ENCODE assay signal across 8 cellular contexts in genomic region chr16:68309798-68310197, GRCh38. TPM values are rescaled to one million over a fixed set of nuclear protein-coding genes. Genes with fewer than 3 reads are reported as not detected.
DNase-seq lines count a peak whose midpoint lies in the region; TF ChIP-seq lines count a peak whose summit lies in the region.

No MANE protein-coding gene starts in this region.

- 0 out of 2 replicates have a peak, but pooled peaks cover 7% of the 10 kb centered on the region for H3F3A ChIP-seq in SU-DHL-6 (ENCODE audit: insufficient read depth)

- H3K9ac ChIP-seq in SU-DHL-6 (ENCODE audit: low read length) (peak overlapping the region; percentile 91), fibroblast of lung (ENCODE audit: insufficient read depth, low read length) (peak overlapping the region; percentile 82)

- H4K20me1 ChIP-seq in SU-DHL-6 (ENCODE audit: low read depth, low read length) (no peaks in the 10 kb centered on the region), fibroblast of lung (ENCODE audit: control insufficient read depth, extremely low read depth, insufficient read depth, low read length) (no peaks in the 10 kb centered on the region)

- H3K36me3 ChIP-seq in SU-DHL-6 (ENCODE audit: low read length) (peaks cover 19% of the 10 kb centered on the region; the same call in 1 of the 2 replicates), fibroblast of lung (ENCODE audit: control insufficient read depth, insufficient read depth, low read length) (no peaks in the 10 kb centered on the region)

- no peaks in the 10 kb centered on the region for H3K9me2 ChIP-seq in SU-DHL-6 (replicated peaks; ENCODE audit: insufficient read depth, low read length)

- H3K27me3 ChIP-seq in SU-DHL-6 (ENCODE audit: low read length), result no peaks in the 10 kb centered on the region
- no peaks in the 10 kb centered on the region for H3K27me3 ChIP-seq in fibroblast of lung (ENCODE audit: control insufficient read depth, insufficient read depth, low read length)

- peaks cover 5% of the 10 kb centered on the region for H3K4me1 ChIP-seq in fibroblast of lung (ENCODE audit: control insufficient read depth, extremely low read depth, insufficient read depth, low read length)

- no peak for DNase-seq in fibroblast of lung (ENCODE audit: low read depth in 2 of 2)
- DNase-seq in retinal pigment epithelial cell (ENCODE audit: low read depth), result no peak
- DNase-seq in AG08396 (ENCODE audit: low spot score), result no peak
- no peak for DNase-seq in cerebellar cortex (ENCODE audit: low spot score)
- no peak for DNase-seq in NCI-H1105 treated with DMSO at 0.1 percent for 48 hours (lab: John Stamatoyannopoulos, UW)
- DNase-seq in inferior parietal cortex (ENCODE audit: extremely low spot score), result no peak

- H3K27ac ChIP-seq in SU-DHL-6 (ENCODE audit: low read depth, low read length), result peak overlapping the region; percentile 36; the same call in 1 of the 2 replicates
- H3K27ac ChIP-seq in fibroblast of lung (ENCODE audit: insufficient read depth, low read length), result peak overlapping the region; percentile 87

- H3K9me3 ChIP-seq in SU-DHL-6 (ENCODE audit: insufficient read depth, low read length) (no peaks in the 10 kb centered on the region), fibroblast of lung (ENCODE audit: control insufficient read depth, insufficient read depth, low read depth, low read length) (no peaks in the 10 kb centered on the region)

- peak overlapping the region; percentile 95 for H3K4me2 ChIP-seq in SU-DHL-6 (ENCODE audit: low read depth, low read length, poor library complexity, severe bottlenecking)
- H3K4me2 ChIP-seq in fibroblast of lung (ENCODE audit: extremely low read depth, insufficient read depth, low read length), result peak overlapping the region; percentile 99

- H3K79me2 ChIP-seq in SU-DHL-6 (ENCODE audit: insufficient read depth, low read length) (peaks cover 69% of the 10 kb centered on the region), fibroblast of lung (ENCODE audit: control insufficient read depth, insufficient read depth, low read length) (peaks cover 41% of the 10 kb centered on the region)

- H2AFZ ChIP-seq in SU-DHL-6 (ENCODE audit: low read depth, low read length, severe bottlenecking), result peak overlapping the region; percentile 65
- no peak overlapping the region for H2AFZ ChIP-seq in fibroblast of lung (ENCODE audit: low read length)

- peak overlapping the region; percentile 85 for H3K4me3 ChIP-seq in GM12875 (ENCODE audit: low read depth, low read length)
- peak overlapping the region; percentile 80 for H3K4me3 ChIP-seq in SU-DHL-6 (ENCODE audit: insufficient read depth, low read length, poor library complexity, severe bottlenecking)
- H3K4me3 ChIP-seq in fibroblast of lung (replicated peaks in 1 of 4; ENCODE audit: control extremely low read depth in 1 of 4, insufficient read depth in 1 of 4, low read depth in 3 of 4, low read length in 4 of 4), result peak overlapping the region; percentile 86 to 97 (median 90)
- H3K4me3 ChIP-seq in retinal pigment epithelial cell (ENCODE audit: low read length), result peak overlapping the region; percentile 95

- TF ChIP-seq CTCF in GM12875 (IDR thresholded peaks at IDR 0.05; ENCODE audit: borderline replicate concordance, insufficient read depth, low read depth, low read length) (no peak), SU-DHL-6 (IDR thresholded peaks at IDR 0.05; ENCODE audit: insufficient read depth, low read length, poor library complexity, severe bottlenecking) (no peak), fibroblast of lung (conservative IDR thresholded peaks at IDR 0.05 in 1 of 2, IDR thresholded peaks at IDR 0.05 in 1 of 2; ENCODE audit: low read depth in 1 of 2, low read length in 2 of 2) (no peak), retinal pigment epithelial cell (conservative IDR thresholded peaks at IDR 0.05; ENCODE audit: low read depth, low read length) (no peak)

RNA-seq across cellular contexts. Expression of gene SLC7A6OS, which starts 0.9 kb away (rescaled TPM):
- total RNA-seq in fibroblast of lung, result 16.4 and 19.5 TPM in 2 replicates
- 8.7 and 10.0 TPM in 2 replicates for polyA plus RNA-seq in fibroblast of lung
- 8.5 and 9.1 TPM in 2 replicates for polyA plus RNA-seq in fibroblast of lung (2012)
- polyA minus RNA-seq in fibroblast of lung (ENCODE audit: low replicate concordance), result 2.3 and 6.4 TPM in 2 replicates

RNA-seq across cellular contexts. Expression of gene PRMT7, which starts 1.0 kb away (rescaled TPM):
- 39.3 and 44.4 TPM in 2 replicates for total RNA-seq in fibroblast of lung
- 24.0 and 34.0 TPM in 2 replicates for polyA plus RNA-seq in fibroblast of lung
- polyA plus RNA-seq in fibroblast of lung (2012), result 18.4 and 27.6 TPM in 2 replicates
- 28.2 and 62.1 TPM in 2 replicates for polyA minus RNA-seq in fibroblast of lung (ENCODE audit: low replicate concordance)

RNA-seq across cellular contexts. Expression of gene SLC7A6, which starts 45.5 kb away (rescaled TPM):
- total RNA-seq in fibroblast of lung, result 8.5 and 11.9 TPM in 2 replicates
- polyA plus RNA-seq in fibroblast of lung, result 16.0 and 19.0 TPM in 2 replicates
- polyA plus RNA-seq in fibroblast of lung (2012), result 10.4 and 11.6 TPM in 2 replicates
- polyA minus RNA-seq in fibroblast of lung (ENCODE audit: low replicate concordance), result 70.2 and 119 TPM in 2 replicates
